8 cellular contexts compared by ENCODE assay signal in genomic region chr21:34603002-34603709, GRCh38. TPM values are rescaled to one million over a fixed set of nuclear protein-coding genes. Genes with fewer than 3 reads are reported as not detected.
DNase-seq lines count a peak whose midpoint lies in the region; ATAC-seq and TF ChIP-seq lines count a peak whose summit lies in the region.

No MANE protein-coding gene starts in this region.

- H3K27ac Mint-ChIP-seq in Calu3 (ENCODE audit: unreplicated experiment) = no peak overlapping the region

- H3K4me1 Mint-ChIP-seq in Calu3 (ENCODE audit: low read depth, unreplicated experiment) = peaks cover 18% of the 10 kb centered on the region

- H3K36me3 Mint-ChIP-seq in Calu3 (ENCODE audit: insufficient read depth, unreplicated experiment) = no peaks in the 10 kb centered on the region

- no peaks in the 10 kb centered on the region for H3K27me3 ChIP-seq in left lung

- ATAC-seq in HG02642 (IDR thresholded peaks at IDR 0.05; ENCODE audit: poor library complexity, unreplicated experiment) (peak; percentile 59), left lung (peak; percentile 100), HG03520 (IDR thresholded peaks at IDR 0.05; ENCODE audit: unreplicated experiment) (no peak)

- no peaks in the 10 kb centered on the region for H3K9me3 ChIP-seq in left lung

- H3K27ac ChIP-seq in left lung = no peak overlapping the region

- H3K36me3 ChIP-seq in left lung = no peaks in the 10 kb centered on the region

- H3K27me3 Mint-ChIP-seq in Calu3 (ENCODE audit: unreplicated experiment) = no peaks in the 10 kb centered on the region

- no peaks in the 10 kb centered on the region for H3K9me3 Mint-ChIP-seq in Calu3 (ENCODE audit: low read depth, unreplicated experiment)

- BruUV-seq in Calu3 (replicated peaks; lab: Mats Ljungman, UMichigan) = no TSS peak

- peak; percentile 36 for TF ChIP-seq CTCF in Calu3 (IDR thresholded peaks at IDR 0.05; ENCODE audit: unreplicated experiment)
- peak; percentile 93 for TF ChIP-seq CTCF in choroid plexus epithelial cell (conservative IDR thresholded peaks at IDR 0.05; ENCODE audit: low read depth, low read length)
- TF ChIP-seq CTCF in left lung (IDR thresholded peaks at IDR 0.05) = peak; percentile 66 to 80

- peak; percentile 80 for DNase-seq in Calu3
- DNase-seq in NCI-H460 (ENCODE audit: extremely low read depth, low read depth) = peak; percentile 30
- DNase-seq in activated CD4-positive, alpha-beta T cell treated with anti-CD3 and anti-CD28 coated beads for 4 hours = peak; percentile 49 to 51
- DNase-seq in choroid plexus epithelial cell (ENCODE audit: low read depth) = peak; percentile 85
- peak; percentile 83 to 96 for DNase-seq in left lung
- peak; percentile 50 to 65 for DNase-seq in stimulated activated CD4-positive, alpha-beta T cell treated with anti-CD3 and anti-CD28 coated beads, Interleukin-4, amount 100 ng/mL, for 4 hours

- intact Hi-C loops in Calu3 (cut with micrococcal nuclease; ENCODE audit: unreplicated experiment) = no loop called here
- intact Hi-C loops in left lung (cut with DNase I) = no loop called here

- no peak overlapping the region for H3K4me3 Mint-ChIP-seq in Calu3 (ENCODE audit: low read depth, unreplicated experiment)

- CTCF ChIA-PET in Calu3 (lab: Charles Lee) = interaction anchor here (0.5 to 1.9 kb wide), 13 partner anchors 9 to 1015 kb away, joined by 3 to 17 read pairs (median 3); no protein-coding TSS in a partner anchor

- peaks cover 0 to 10% of the 10 kb centered on the region in 2 donors for H3K4me1 ChIP-seq in left lung

- H3K4me3 ChIP-seq in choroid plexus epithelial cell (ENCODE audit: low read depth, low read length) (no peak overlapping the region), left lung (no peak overlapping the region)

RNA-seq across cellular contexts. Expression of gene RCAN1, which starts 11.8 kb away (rescaled TPM):
- total RNA-seq in Calu3 (2022) (25.4 and 25.7 TPM in 2 replicates), left lung (10 to 100 TPM; 29.8 to 62.6 TPM)
- 11.2 TPM in 2 replicates for total RNA-seq in NCI-H460 (2014; rRNA removed; shearing (Covaris generic))
- polyA plus RNA-seq in NCI-H460 (2014; cell fraction: nucleus; rRNA removed) = 10.7 and 17.0 TPM in 2 replicates

Comparison
In these comparisons a context has a peak if more than half of its experiments do, and no peak if none do; other contexts are left out.
1. DNase-seq: peak in every context shown above with its lines; median percentile 90 in left lung; 85 in choroid plexus epithelial cell; 80 in Calu3; 58 in stimulated activated CD4-positive, alpha-beta T cell treated with anti-CD3 and anti-CD28 coated beads, Interleukin-4, amount 100 ng/mL, for 4 hours; 50 in activated CD4-positive, alpha-beta T cell treated with anti-CD3 and anti-CD28 coated beads for 4 hours; 30 in NCI-H460.
2. CTCF ChIP-seq: peak in every context shown above with its lines; median percentile 93 in choroid plexus epithelial cell; 73 in left lung; 36 in Calu3.